20 cellular contexts compared by ENCODE assay signal in the genomic region with DNA sequence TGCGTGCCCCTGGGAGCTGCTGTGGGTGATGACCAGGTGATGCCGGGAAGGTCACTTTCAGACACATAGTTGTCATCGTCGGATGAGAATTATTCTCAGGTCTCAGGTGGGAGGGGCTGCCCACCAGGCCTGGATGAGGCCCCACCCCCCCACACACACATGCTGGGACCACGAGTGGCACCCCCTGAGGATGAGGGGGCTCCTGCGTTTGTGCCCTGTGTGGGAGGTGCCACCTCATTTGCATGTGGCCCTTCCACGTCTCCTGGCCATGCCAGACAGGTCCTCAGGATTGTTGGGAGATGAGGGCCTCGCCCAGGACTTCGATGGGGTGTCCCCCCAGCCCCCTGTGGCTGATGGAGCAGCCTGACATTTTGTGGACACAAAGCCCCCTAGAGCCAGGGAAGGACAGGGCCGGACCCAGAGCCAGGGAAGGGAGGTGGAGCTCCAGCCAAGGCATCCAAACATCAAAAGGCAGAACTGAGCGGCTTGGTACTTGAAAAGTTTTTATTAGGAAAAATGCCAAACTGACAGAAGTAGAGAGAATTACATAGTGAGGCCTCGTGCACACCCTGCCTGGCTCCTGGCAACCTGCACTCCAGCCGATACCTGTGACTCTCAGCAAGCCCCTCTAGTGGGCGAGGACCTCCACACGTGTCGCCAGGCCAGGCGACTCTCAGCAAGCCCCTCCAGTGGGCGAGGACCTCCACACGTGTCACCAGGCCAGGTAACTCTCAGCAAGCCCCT.
"Had no signal": no experiment of that assay in that cellular context is flagged by ENCODE, and none has a peak within 500 bp of the region (broad histone marks: within the 10 kb centered on the region; RNA-seq: fewer than 3 reads in every experiment).

No MANE protein-coding gene starts in this region.

- H3K4me1 ChIP-seq: colonic mucosa, prostate gland had no signal

- ATAC-seq: stimulated activated naive B cell treated with anti-CD40 and anti-IgM and Interleukin-4, amounts not matched to agents 10 μg/mL and 1 μg/mL and 100 μg/mL, for 72 hours had no signal

- DNase-seq: activated CD4-positive, alpha-beta memory T cell treated with anti-CD3 and anti-CD28 coated beads for 36 hours; activated CD4-positive, alpha-beta T cell treated with anti-CD3 and anti-CD28 coated beads, Interleukin-2, amount 10 ng/mL, durations not matched to agents 24 days and 14 days; activated CD4-positive, CD25-positive, alpha-beta regulatory T cell treated with anti-CD3 and anti-CD28 coated beads, Interleukin-2, amount 50 U/mL, for 72 hours; activated CD8-positive, alpha-beta memory T cell treated with anti-CD3 and anti-CD28 coated beads, Interleukin-2, amount 50 U/mL, for 4 hours; activated gamma-delta T cell; activated T-cell treated with anti-CD3 and anti-CD28 coated beads, Interleukin-2, amount 50 U/mL, for 1 hour; colonic mucosa; effector memory CD4-positive, alpha-beta T cell; nucleus accumbens; retina; stimulated activated CD4-positive, alpha-beta T cell treated with anti-CD3 and anti-CD28 coated beads, Interleukin-1b, Interleukin-23, amount 100 ng/mL, for 48 hours; stimulated activated naive B cell treated with anti-CD40 and anti-IgM and Interleukin-4, amounts not matched to agents 10 μg/mL and 1 μg/mL and 100 μg/mL, for 72 hours; stomach; T-helper 2 cell had no signal

- H3K27ac ChIP-seq: colonic mucosa, pancreas, prostate gland, stomach, thyroid gland had no signal

- H3K36me3 ChIP-seq: colonic mucosa, pancreas, prostate gland had no signal

- H3K9me3 ChIP-seq: colonic mucosa, pancreas, prostate gland, stomach, thyroid gland had no signal

- H3K4me3 ChIP-seq: colonic mucosa, lung, pancreas, prostate gland, smooth muscle cell, stomach, thyroid gland had no signal

- H3K27me3 ChIP-seq: colonic mucosa, dorsolateral prefrontal cortex, pancreas, stomach, thyroid gland had no signal
